Comparison of ENCODE assay signal across 21 cellular contexts in the genomic region with DNA sequence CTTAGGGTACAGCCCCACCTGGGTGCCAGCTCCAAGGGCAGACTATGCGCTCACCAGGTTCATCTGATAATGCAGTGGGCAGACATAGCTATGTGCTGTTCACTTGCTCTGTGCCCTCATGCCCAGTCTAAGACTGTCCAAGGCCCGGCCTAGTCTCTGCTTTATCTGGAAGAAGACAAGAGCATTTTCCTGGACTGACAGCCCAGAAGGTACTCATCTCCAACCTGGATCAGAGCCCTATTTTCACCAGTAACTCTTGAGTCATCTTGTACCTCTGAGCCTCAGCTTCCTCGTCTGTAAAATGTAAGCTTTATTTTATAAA. TPM values are rescaled to one million over a fixed set of nuclear protein-coding genes. Genes with fewer than 3 reads are reported as not detected.
DNase-seq lines count a peak whose midpoint lies in the region; ATAC-seq and TF ChIP-seq lines count a peak whose summit lies in the region.
"Had no signal": no experiment of that assay in that cellular context is flagged by ENCODE, and none has a peak within 500 bp of the region (broad histone marks: within the 10 kb centered on the region; RNA-seq: fewer than 3 reads in every experiment).

No MANE protein-coding gene starts in this region.

- DNase-seq in CD4-positive, CD25-positive, alpha-beta regulatory T cell: no peak
- no peak for DNase-seq in CD8-positive, alpha-beta T cell
- DNase-seq in fibroblast of mammary gland (ENCODE audit: low read depth) (peak; percentile 62), left lobe of liver (ENCODE audit: low spot score) (no peak), NCI-H146 treated with DMSO at 0.1 percent for 48 hours (lab: John Stamatoyannopoulos, UW; ENCODE audit: unreplicated experiment) (no peak)
- DNase-seq: amniotic stem cell; colonic mucosa; DMS79 treated with DMSO at 0.1 percent for 48 hours; glutamatergic neuron; KBM-7; NCI-H1092 treated with DMSO at 0.1 percent for 48 hours; NK-92 treated with Interleukin-12 subunit alpha and Interleukin-12 subunit beta, amount 100 ng/mL, for 24 hours; retina; tibial artery had no signal

- no peaks in the 10 kb centered on the region for H3K27me3 ChIP-seq in CD4-positive, CD25-positive, alpha-beta regulatory T cell (ENCODE audit: control insufficient read depth, insufficient read depth, low read length)
- no peaks in the 10 kb centered on the region for H3K27me3 ChIP-seq in CD8-positive, alpha-beta T cell (ENCODE audit: insufficient read depth, low read length)
- H3K27me3 ChIP-seq: BLaER1, colonic mucosa, tibial artery had no signal

- H3K27me3 Mint-ChIP-seq in CD4-positive, CD25-positive, alpha-beta regulatory T cell: no peaks in the 10 kb centered on the region
- no peaks in the 10 kb centered on the region for H3K27me3 Mint-ChIP-seq in CD8-positive, alpha-beta T cell (ENCODE audit: low read depth)
- H3K27me3 Mint-ChIP-seq in activated T-helper 17 cell treated with anti-CD3 and anti-CD28 coated beads, Interleukin-2, amount 50 U/mL, for 72 hours: no peaks in the 10 kb centered on the region

- no peaks in the 10 kb centered on the region for H3K9me3 ChIP-seq in CD4-positive, CD25-positive, alpha-beta regulatory T cell (ENCODE audit: control insufficient read depth in 2 of 2, low read length in 2 of 2)
- no peaks in the 10 kb centered on the region for H3K9me3 ChIP-seq in CD8-positive, alpha-beta T cell (ENCODE audit: low read length)
- H3K9me3 ChIP-seq: BLaER1, colonic mucosa, tibial artery had no signal

- H3K27ac Mint-ChIP-seq in CD4-positive, CD25-positive, alpha-beta regulatory T cell: peak overlapping the region; percentile 94 to 99 (median 98)
- peak overlapping the region; percentile 100 for H3K27ac Mint-ChIP-seq in CD8-positive, alpha-beta T cell
- H3K27ac Mint-ChIP-seq in activated T-helper 17 cell treated with anti-CD3 and anti-CD28 coated beads, Interleukin-2, amount 50 U/mL, for 72 hours: peak overlapping the region; percentile 98

- H3K4me3 ChIP-seq in CD4-positive, CD25-positive, alpha-beta regulatory T cell (ENCODE audit: low read depth, low read length): peak overlapping the region; percentile 22
- H3K4me3 ChIP-seq in CD8-positive, alpha-beta T cell (ENCODE audit: low read depth, low read length): no peak overlapping the region
- H3K4me3 ChIP-seq in fibroblast of mammary gland (ENCODE audit: control insufficient read depth, low read depth, low read length): no peak overlapping the region
- H3K4me3 ChIP-seq: BLaER1, colonic mucosa, tibial artery had no signal

- H3K4me1 ChIP-seq in CD4-positive, CD25-positive, alpha-beta regulatory T cell (ENCODE audit: control insufficient read depth, insufficient read depth, low read length, poor library complexity, severe bottlenecking): peaks cover 69% of the 10 kb centered on the region
- H3K4me1 ChIP-seq in CD8-positive, alpha-beta T cell (ENCODE audit: insufficient read depth, low read length): peaks cover 82% of the 10 kb centered on the region
- H3K4me1 ChIP-seq: colonic mucosa had no signal

- no peaks in the 10 kb centered on the region for H3K36me3 ChIP-seq in CD4-positive, CD25-positive, alpha-beta regulatory T cell (ENCODE audit: control insufficient read depth, insufficient read depth, low read length)
- H3K36me3 ChIP-seq in CD8-positive, alpha-beta T cell (ENCODE audit: insufficient read depth, low read length): no peaks in the 10 kb centered on the region
- H3K36me3 ChIP-seq: colonic mucosa had no signal

- H3K27ac ChIP-seq in CD4-positive, CD25-positive, alpha-beta regulatory T cell (ENCODE audit: insufficient read depth, low read length, poor library complexity, severe bottlenecking): no peak overlapping the region
- H3K27ac ChIP-seq in CD8-positive, alpha-beta T cell (ENCODE audit: low read depth, low read length): no peak overlapping the region
- H3K27ac ChIP-seq: BLaER1, colonic mucosa, HL-60, tibial artery had no signal

- ATAC-seq in CD4-positive, CD25-positive, alpha-beta regulatory T cell (ENCODE audit: low read depth in 2 of 2): no peak
- ATAC-seq in CD8-positive, alpha-beta T cell: no peak
- peak; percentile 13 for ATAC-seq in activated T-helper 17 cell treated with anti-CD3 and anti-CD28 coated beads, Interleukin-2, amount 50 U/mL, for 72 hours (replicated peaks)
- ATAC-seq in left lobe of liver (no peak), GM21737 (IDR thresholded peaks at IDR 0.05; ENCODE audit: unreplicated experiment) (no peak), HG02642 (IDR thresholded peaks at IDR 0.05; ENCODE audit: poor library complexity, unreplicated experiment) (no peak)
- ATAC-seq: Right ventricle myocardium inferior had no signal

- intact Hi-C loops in CD8-positive, alpha-beta T cell (cut with DNase I, micrococcal nuclease): loop anchor here in 1 of 2 experiments (10.0 kb wide), 1 partner anchor 390 kb away; the partner anchor contains the start of gene ZNF326

- no peak for TF ChIP-seq CTCF in CD8-positive, alpha-beta T cell (IDR thresholded peaks at IDR 0.05)
- TF ChIP-seq CTCF in fibroblast of mammary gland (conservative IDR thresholded peaks at IDR 0.05; ENCODE audit: control insufficient read depth, insufficient read depth, low read depth, low read length): no peak

- H3K36me3 Mint-ChIP-seq in CD4-positive, CD25-positive, alpha-beta regulatory T cell: no peaks in the 10 kb centered on the region
- no peaks in the 10 kb centered on the region for H3K36me3 Mint-ChIP-seq in CD8-positive, alpha-beta T cell
- peaks cover 31% of the 10 kb centered on the region for H3K36me3 Mint-ChIP-seq in activated T-helper 17 cell treated with anti-CD3 and anti-CD28 coated beads, Interleukin-2, amount 50 U/mL, for 72 hours (ENCODE audit: low read depth)

- POLR2A ChIA-PET in CD8-positive, alpha-beta T cell (lab: Charles Lee): interaction anchor here (0.9 to 11.7 kb wide), 6 partner anchors 10 to 159 kb away, joined by 3 to 285 read pairs (median 4); partner anchors contain the start of gene LRRC8C

- peaks cover 25 to 93% (median 75%) of the 10 kb centered on the region in 4 donors for H3K4me1 Mint-ChIP-seq in CD4-positive, CD25-positive, alpha-beta regulatory T cell
- peaks cover 92% of the 10 kb centered on the region for H3K4me1 Mint-ChIP-seq in CD8-positive, alpha-beta T cell (ENCODE audit: low read depth)
- peaks cover 82% of the 10 kb centered on the region for H3K4me1 Mint-ChIP-seq in activated T-helper 17 cell treated with anti-CD3 and anti-CD28 coated beads, Interleukin-2, amount 50 U/mL, for 72 hours

- CTCF ChIA-PET in CD8-positive, alpha-beta T cell (lab: Charles Lee): interaction anchor here (0.8 to 20.9 kb wide), 13 partner anchors 8 to 161 kb away, joined by 3 to 401 read pairs (median 5); partner anchors contain the start of gene LRRC8C

- H3K9me3 Mint-ChIP-seq in CD4-positive, CD25-positive, alpha-beta regulatory T cell: no peaks in the 10 kb centered on the region
- no peaks in the 10 kb centered on the region for H3K9me3 Mint-ChIP-seq in CD8-positive, alpha-beta T cell
- no peaks in the 10 kb centered on the region for H3K9me3 Mint-ChIP-seq in activated T-helper 17 cell treated with anti-CD3 and anti-CD28 coated beads, Interleukin-2, amount 50 U/mL, for 72 hours
- H3K9me3 Mint-ChIP-seq: neural crest cell had no signal

- H3K4me3 Mint-ChIP-seq in CD4-positive, CD25-positive, alpha-beta regulatory T cell: peak overlapping the region in 2 of 4 donors; percentile 19 to 21
- no peak overlapping the region for H3K4me3 Mint-ChIP-seq in CD8-positive, alpha-beta T cell
- H3K4me3 Mint-ChIP-seq in activated T-helper 17 cell treated with anti-CD3 and anti-CD28 coated beads, Interleukin-2, amount 50 U/mL, for 72 hours: peak overlapping the region; percentile 77
- H3K4me3 Mint-ChIP-seq: neural crest cell had no signal

RNA-seq across cellular contexts. Expression of gene LRRC8C, which starts 28.5 kb away (rescaled TPM):
- 70.4 TPM for total RNA-seq in CD4-positive, CD25-positive, alpha-beta regulatory T cell
- 10 to 100 TPM; 22.8 to 27.2 (median 24.9) TPM for polyA plus RNA-seq in CD4-positive, CD25-positive, alpha-beta regulatory T cell
- 10 to 100 TPM; 24.0 to 26.7 TPM for total RNA-seq in CD8-positive, alpha-beta T cell
- total RNA-seq in activated T-helper 17 cell treated with anti-CD3 and anti-CD28 coated beads, Interleukin-2, amount 50 U/mL, for 72 hours: 10 to 100 TPM; 27.7 to 50.4 TPM
- 0.73 TPM for total RNA-seq in left lobe of liver

Comparison
In these comparisons a context has a peak if more than half of its experiments do, and no peak if none do; other contexts are left out.
1. RNA of gene LRRC8C, which starts 28.5 kb away (total RNA-seq): 70.4 TPM in CD4-positive, CD25-positive, alpha-beta regulatory T cell (single experiment), 27.7 to 50.4 TPM in activated T-helper 17 cell treated with anti-CD3 and anti-CD28 coated beads, Interleukin-2, amount 50 U/mL, for 72 hours and 24.0 to 26.7 TPM in CD8-positive, alpha-beta T cell; 0.73 TPM in left lobe of liver (single experiment); every median in the first group is over 10 times any median in the second.
2. Peak in every context shown above with its lines, with median percentiles within 50 percentile points of each other: H3K27ac Mint-ChIP-seq.